In the genomic region with DNA sequence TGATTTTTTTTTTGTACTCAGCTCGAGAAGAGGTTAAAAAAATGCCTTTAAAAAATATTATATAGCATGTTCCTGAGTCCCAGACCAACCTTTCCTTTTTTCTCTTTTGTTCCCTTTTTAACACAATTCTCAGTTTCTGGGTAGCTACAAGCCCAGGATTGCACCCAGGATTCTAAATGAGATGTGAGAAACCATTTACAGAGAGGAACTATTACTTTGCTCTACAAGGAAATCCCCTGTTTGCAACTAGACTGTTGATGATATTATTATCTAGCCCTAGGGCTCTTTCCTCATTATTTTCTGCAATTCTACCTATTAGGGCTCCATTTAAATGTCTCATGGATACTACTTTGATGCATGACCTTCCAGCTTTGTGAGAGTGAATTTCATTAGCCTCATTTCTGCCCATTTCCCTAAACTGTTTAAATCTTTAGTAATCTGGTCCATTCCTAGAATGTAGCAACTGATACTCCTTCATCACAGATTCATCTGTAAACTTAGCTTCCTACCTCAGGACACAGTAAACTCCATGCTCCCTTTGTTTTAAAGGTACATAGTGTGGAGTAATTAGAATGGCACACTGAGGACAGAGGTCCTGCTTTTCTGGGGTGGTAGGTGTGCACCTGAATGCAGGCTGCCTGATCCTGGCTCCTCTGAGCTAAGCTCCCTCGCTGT, we compare ENCODE assay signal across 1 cellular context.
TF ChIP-seq lines count a peak whose summit lies in the region.

No MANE protein-coding gene starts in this region.

TF ChIP-seq in H1, 55 proteins besides CTCF, POLR2A, EP300 and RAD21:
- TF ChIP-seq, protein P1, sequence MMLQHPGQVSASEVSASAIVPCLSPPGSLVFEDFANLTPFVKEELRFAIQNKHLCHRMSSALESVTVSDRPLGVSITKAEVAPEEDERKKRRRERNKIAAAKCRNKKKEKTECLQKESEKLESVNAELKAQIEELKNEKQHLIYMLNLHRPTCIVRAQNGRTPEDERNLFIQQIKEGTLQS (IDR thresholded peaks at IDR 0.05; ENCODE audit: insufficient read depth, low read depth, low read length) = no peak
- no peak for TF ChIP-seq SP4 (IDR thresholded peaks at IDR 0.05; ENCODE audit: low read length)
- TF ChIP-seq GABPA (IDR thresholded peaks at IDR 0.05; ENCODE audit: borderline replicate concordance, insufficient read depth, low read length) = no peak
- TF ChIP-seq CHD1 (IDR thresholded peaks at IDR 0.05; ENCODE audit: low read depth, low read length) = no peak
- TF ChIP-seq TBP (IDR thresholded peaks at IDR 0.05; ENCODE audit: low read depth, low read length) = no peak
- no peak for TF ChIP-seq RXRA (IDR thresholded peaks at IDR 0.05; ENCODE audit: insufficient read depth, low read depth, low read length)
- TF ChIP-seq CTBP2 (IDR thresholded peaks at IDR 0.05; ENCODE audit: borderline replicate concordance, insufficient read depth, insufficient read length, low read length) = no peak
- no peak for TF ChIP-seq JUND (IDR thresholded peaks at IDR 0.05; ENCODE audit: low read length)
- TF ChIP-seq BACH1 (IDR thresholded peaks at IDR 0.05; ENCODE audit: low read length) = no peak
- no peak for TF ChIP-seq ZNF274 (IDR thresholded peaks at IDR 0.05; ENCODE audit: borderline replicate concordance, extremely low read depth, low read length)
- no peak for TF ChIP-seq RNF2 (IDR thresholded peaks at IDR 0.05; ENCODE audit: borderline replicate concordance, low read depth, low read length, missing control alignments, poor library complexity, severe bottlenecking)
- TF ChIP-seq MAFK (IDR thresholded peaks at IDR 0.05; ENCODE audit: low read depth, low read length) = no peak
- TF ChIP-seq SUZ12 (IDR thresholded peaks at IDR 0.05; ENCODE audit: low read length) = no peak
- TF ChIP-seq BCL11A (IDR thresholded peaks at IDR 0.05; ENCODE audit: low read depth in 2 of 2, low read length in 2 of 2) = no peak
- TF ChIP-seq CEBPB (IDR thresholded peaks at IDR 0.05; ENCODE audit: low read depth, low read length) = no peak
- TF ChIP-seq NANOG (IDR thresholded peaks at IDR 0.05; ENCODE audit: insufficient read depth, low read depth, low read length, poor library complexity, severe bottlenecking) = no peak
- TF ChIP-seq, protein P2, sequence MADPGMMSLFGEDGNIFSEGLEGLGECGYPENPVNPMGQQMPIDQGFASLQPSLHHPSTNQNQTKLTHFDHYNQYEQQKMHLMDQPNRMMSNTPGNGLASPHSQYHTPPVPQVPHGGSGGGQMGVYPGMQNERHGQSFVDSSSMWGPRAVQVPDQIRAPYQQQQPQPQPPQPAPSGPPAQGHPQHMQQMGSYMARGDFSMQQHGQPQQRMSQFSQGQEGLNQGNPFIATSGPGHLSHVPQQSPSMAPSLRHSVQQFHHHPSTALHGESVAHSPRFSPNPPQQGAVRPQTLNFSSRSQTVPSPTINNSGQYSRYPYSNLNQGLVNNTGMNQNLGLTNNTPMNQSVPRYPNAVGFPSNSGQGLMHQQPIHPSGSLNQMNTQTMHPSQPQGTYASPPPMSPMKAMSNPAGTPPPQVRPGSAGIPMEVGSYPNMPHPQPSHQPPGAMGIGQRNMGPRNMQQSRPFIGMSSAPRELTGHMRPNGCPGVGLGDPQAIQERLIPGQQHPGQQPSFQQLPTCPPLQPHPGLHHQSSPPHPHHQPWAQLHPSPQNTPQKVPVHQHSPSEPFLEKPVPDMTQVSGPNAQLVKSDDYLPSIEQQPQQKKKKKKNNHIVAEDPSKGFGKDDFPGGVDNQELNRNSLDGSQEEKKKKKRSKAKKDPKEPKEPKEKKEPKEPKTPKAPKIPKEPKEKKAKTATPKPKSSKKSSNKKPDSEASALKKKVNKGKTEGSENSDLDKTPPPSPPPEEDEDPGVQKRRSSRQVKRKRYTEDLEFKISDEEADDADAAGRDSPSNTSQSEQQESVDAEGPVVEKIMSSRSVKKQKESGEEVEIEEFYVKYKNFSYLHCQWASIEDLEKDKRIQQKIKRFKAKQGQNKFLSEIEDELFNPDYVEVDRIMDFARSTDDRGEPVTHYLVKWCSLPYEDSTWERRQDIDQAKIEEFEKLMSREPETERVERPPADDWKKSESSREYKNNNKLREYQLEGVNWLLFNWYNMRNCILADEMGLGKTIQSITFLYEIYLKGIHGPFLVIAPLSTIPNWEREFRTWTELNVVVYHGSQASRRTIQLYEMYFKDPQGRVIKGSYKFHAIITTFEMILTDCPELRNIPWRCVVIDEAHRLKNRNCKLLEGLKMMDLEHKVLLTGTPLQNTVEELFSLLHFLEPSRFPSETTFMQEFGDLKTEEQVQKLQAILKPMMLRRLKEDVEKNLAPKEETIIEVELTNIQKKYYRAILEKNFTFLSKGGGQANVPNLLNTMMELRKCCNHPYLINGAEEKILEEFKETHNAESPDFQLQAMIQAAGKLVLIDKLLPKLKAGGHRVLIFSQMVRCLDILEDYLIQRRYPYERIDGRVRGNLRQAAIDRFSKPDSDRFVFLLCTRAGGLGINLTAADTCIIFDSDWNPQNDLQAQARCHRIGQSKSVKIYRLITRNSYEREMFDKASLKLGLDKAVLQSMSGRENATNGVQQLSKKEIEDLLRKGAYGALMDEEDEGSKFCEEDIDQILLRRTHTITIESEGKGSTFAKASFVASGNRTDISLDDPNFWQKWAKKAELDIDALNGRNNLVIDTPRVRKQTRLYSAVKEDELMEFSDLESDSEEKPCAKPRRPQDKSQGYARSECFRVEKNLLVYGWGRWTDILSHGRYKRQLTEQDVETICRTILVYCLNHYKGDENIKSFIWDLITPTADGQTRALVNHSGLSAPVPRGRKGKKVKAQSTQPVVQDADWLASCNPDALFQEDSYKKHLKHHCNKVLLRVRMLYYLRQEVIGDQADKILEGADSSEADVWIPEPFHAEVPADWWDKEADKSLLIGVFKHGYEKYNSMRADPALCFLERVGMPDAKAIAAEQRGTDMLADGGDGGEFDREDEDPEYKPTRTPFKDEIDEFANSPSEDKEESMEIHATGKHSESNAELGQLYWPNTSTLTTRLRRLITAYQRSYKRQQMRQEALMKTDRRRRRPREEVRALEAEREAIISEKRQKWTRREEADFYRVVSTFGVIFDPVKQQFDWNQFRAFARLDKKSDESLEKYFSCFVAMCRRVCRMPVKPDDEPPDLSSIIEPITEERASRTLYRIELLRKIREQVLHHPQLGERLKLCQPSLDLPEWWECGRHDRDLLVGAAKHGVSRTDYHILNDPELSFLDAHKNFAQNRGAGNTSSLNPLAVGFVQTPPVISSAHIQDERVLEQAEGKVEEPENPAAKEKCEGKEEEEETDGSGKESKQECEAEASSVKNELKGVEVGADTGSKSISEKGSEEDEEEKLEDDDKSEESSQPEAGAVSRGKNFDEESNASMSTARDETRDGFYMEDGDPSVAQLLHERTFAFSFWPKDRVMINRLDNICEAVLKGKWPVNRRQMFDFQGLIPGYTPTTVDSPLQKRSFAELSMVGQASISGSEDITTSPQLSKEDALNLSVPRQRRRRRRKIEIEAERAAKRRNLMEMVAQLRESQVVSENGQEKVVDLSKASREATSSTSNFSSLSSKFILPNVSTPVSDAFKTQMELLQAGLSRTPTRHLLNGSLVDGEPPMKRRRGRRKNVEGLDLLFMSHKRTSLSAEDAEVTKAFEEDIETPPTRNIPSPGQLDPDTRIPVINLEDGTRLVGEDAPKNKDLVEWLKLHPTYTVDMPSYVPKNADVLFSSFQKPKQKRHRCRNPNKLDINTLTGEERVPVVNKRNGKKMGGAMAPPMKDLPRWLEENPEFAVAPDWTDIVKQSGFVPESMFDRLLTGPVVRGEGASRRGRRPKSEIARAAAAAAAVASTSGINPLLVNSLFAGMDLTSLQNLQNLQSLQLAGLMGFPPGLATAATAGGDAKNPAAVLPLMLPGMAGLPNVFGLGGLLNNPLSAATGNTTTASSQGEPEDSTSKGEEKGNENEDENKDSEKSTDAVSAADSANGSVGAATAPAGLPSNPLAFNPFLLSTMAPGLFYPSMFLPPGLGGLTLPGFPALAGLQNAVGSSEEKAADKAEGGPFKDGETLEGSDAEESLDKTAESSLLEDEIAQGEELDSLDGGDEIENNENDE (IDR thresholded peaks at IDR 0.05; ENCODE audit: insufficient replicate concordance, low read length) = no peak
- TF ChIP-seq CHD2 (IDR thresholded peaks at IDR 0.05; ENCODE audit: low read length) = no peak
- TF ChIP-seq, protein P3, sequence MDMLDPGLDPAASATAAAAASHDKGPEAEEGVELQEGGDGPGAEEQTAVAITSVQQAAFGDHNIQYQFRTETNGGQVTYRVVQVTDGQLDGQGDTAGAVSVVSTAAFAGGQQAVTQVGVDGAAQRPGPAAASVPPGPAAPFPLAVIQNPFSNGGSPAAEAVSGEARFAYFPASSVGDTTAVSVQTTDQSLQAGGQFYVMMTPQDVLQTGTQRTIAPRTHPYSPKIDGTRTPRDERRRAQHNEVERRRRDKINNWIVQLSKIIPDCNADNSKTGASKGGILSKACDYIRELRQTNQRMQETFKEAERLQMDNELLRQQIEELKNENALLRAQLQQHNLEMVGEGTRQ (IDR thresholded peaks at IDR 0.05; ENCODE audit: low read length) = no peak
